In genomic region chr7:157687158-157687557, GRCh38 we compare ENCODE assay signal across 16 cellular contexts.
"Had no signal": no experiment of that assay in that cellular context is flagged by ENCODE, and none has a peak within 500 bp of the region (broad histone marks: within the 10 kb centered on the region; RNA-seq: fewer than 3 reads in every experiment).

No MANE protein-coding gene starts in this region.

- H3K27ac ChIP-seq: body of pancreas, epithelial cell of prostate, SK-N-MC, upper lobe of right lung, VCaP had no signal

- H3K9me3 ChIP-seq: body of pancreas, upper lobe of right lung had no signal

- ATAC-seq: activated CD4-positive, alpha-beta T cell treated with anti-CD3 and anti-CD28 coated beads for 36 hours; activated CD8-positive, alpha-beta memory T cell treated with anti-CD3 and anti-CD28 coated beads, Interleukin-2, amount 10 ng/mL, durations not matched to agents 7 days and 5 days; body of pancreas; effector memory CD8-positive, alpha-beta T cell; sciatic nerve; stimulated activated naive CD8-positive, alpha-beta T cell treated with anti-CD3 and anti-CD28 coated beads, Interleukin-15, amount 100 ng/mL, for 72 hours; upper lobe of right lung had no signal

- H3K36me3 ChIP-seq: upper lobe of right lung had no signal

- H3K4me3 ChIP-seq: body of pancreas, SK-N-MC, upper lobe of right lung had no signal

- DNase-seq: activated CD4-positive, alpha-beta memory T cell treated with anti-CD3 and anti-CD28 coated beads for 36 hours; activated CD4-positive, alpha-beta T cell treated with anti-CD3 and anti-CD28 coated beads for 36 hours; activated CD8-positive, alpha-beta memory T cell treated with anti-CD3 and anti-CD28 coated beads, Interleukin-2, amount 10 ng/mL, durations not matched to agents 7 days and 5 days; activated T-cell treated with anti-CD3 and anti-CD28 coated beads, Interleukin-2, amount 50 U/mL, for 1 hour; amniotic stem cell; body of pancreas; effector memory CD8-positive, alpha-beta T cell; foreskin melanocyte; naive B cell; stimulated activated naive CD8-positive, alpha-beta T cell treated with anti-CD3 and anti-CD28 coated beads, Interleukin-15, amount 100 ng/mL, for 72 hours; T-helper 1 cell had no signal
